35 cellular contexts compared by ENCODE assay signal in genomic region chr6:31438222-31438621, GRCh38. TPM values are rescaled to one million over a fixed set of nuclear protein-coding genes. Genes with fewer than 3 reads are reported as not detected.
DNase-seq lines count a peak whose midpoint lies in the region; ATAC-seq, FAIRE-seq and TF ChIP-seq lines count a peak whose summit lies in the region.
"Had no signal": no experiment of that assay in that cellular context is flagged by ENCODE, and none has a peak within 500 bp of the region (broad histone marks: within the 10 kb centered on the region; RNA-seq: fewer than 3 reads in every experiment).

No MANE protein-coding gene starts in this region.

- H3K9me1 ChIP-seq in K562 (ENCODE audit: control insufficient read depth, insufficient read depth, low read length) = no peaks in the 10 kb centered on the region

- no peak for TF ChIP-seq POLR2A in K562 (conservative IDR thresholded peaks at IDR 0.05)

- H3K4me3 ChIP-seq in HEK293 (ENCODE audit: low read depth, low read length) (no peak overlapping the region), K562 (no peak overlapping the region)
- H3K4me3 ChIP-seq: A549; BLaER1; BLaER1 treated with 17β-estradiol and CSF1 and Interleukin-3, amounts not matched to agents 10 nM and 100 nM had no signal

- no peaks in the 10 kb centered on the region for H3K36me3 ChIP-seq in HEK293 (ENCODE audit: control insufficient read depth in 2 of 2, insufficient read depth in 1 of 2, low read length in 2 of 2)
- H3K36me3 ChIP-seq in K562 (ENCODE audit: control insufficient read depth, insufficient read depth, low read length) = no peaks in the 10 kb centered on the region
- H3K36me3 ChIP-seq: BE2C, BLaER1 had no signal

- H3K79me2 ChIP-seq in K562 (ENCODE audit: control insufficient read depth, insufficient read depth, low read length) = no peaks in the 10 kb centered on the region

- no peak overlapping the region for H3K4me3 Mint-ChIP-seq in activated CD4-positive, alpha-beta T cell treated with anti-CD3 and anti-CD28 coated beads, Interleukin-2, amount 10 ng/mL, durations not matched to agents 24 days and 14 days
- no peak overlapping the region for H3K4me3 Mint-ChIP-seq in activated CD4-positive, alpha-beta T cell treated with anti-CD3 and anti-CD28 coated beads, Interleukin-2, amount 10 ng/mL, durations not matched to agents 7 days and 5 days
- H3K4me3 Mint-ChIP-seq: B cell; CD14-positive monocyte; CD4-positive, alpha-beta memory T cell; CD4-positive, alpha-beta T cell; CD4-positive, CD25-positive, alpha-beta regulatory T cell; CD8-positive, alpha-beta memory T cell; CD8-positive, alpha-beta T cell had no signal

- in situ Hi-C loops in K562 (cut with MboI) = no loop called here

- no peak overlapping the region for H3K27ac Mint-ChIP-seq in activated CD4-positive, alpha-beta T cell treated with anti-CD3 and anti-CD28 coated beads, Interleukin-2, amount 10 ng/mL, durations not matched to agents 24 days and 14 days
- no peak overlapping the region for H3K27ac Mint-ChIP-seq in activated CD4-positive, alpha-beta T cell treated with anti-CD3 and anti-CD28 coated beads, Interleukin-2, amount 10 ng/mL, durations not matched to agents 7 days and 5 days
- H3K27ac Mint-ChIP-seq: B cell; CD4-positive, alpha-beta memory T cell; CD4-positive, alpha-beta T cell; CD4-positive, CD25-positive, alpha-beta regulatory T cell; CD8-positive, alpha-beta memory T cell; CD8-positive, alpha-beta T cell had no signal

- H3K4me1 Mint-ChIP-seq in activated CD4-positive, alpha-beta T cell treated with anti-CD3 and anti-CD28 coated beads, Interleukin-2, amount 10 ng/mL, durations not matched to agents 24 days and 14 days = peaks cover 2% of the 10 kb centered on the region
- H3K4me1 Mint-ChIP-seq in activated CD4-positive, alpha-beta T cell treated with anti-CD3 and anti-CD28 coated beads, Interleukin-2, amount 10 ng/mL, durations not matched to agents 7 days and 5 days = peaks cover 4% of the 10 kb centered on the region

- intact Hi-C loops in activated CD4-positive, alpha-beta T cell treated with anti-CD3 and anti-CD28 coated beads, Interleukin-2, amount 10 ng/mL, durations not matched to agents 24 days and 14 days (cut with micrococcal nuclease) = no loop called here
- intact Hi-C loops in K562 (cut with micrococcal nuclease) = no loop called here

- DNase-seq in activated CD4-positive, alpha-beta T cell treated with anti-CD3 and anti-CD28 coated beads, Interleukin-2, amount 10 ng/mL, durations not matched to agents 24 days and 14 days = peak; percentile 21
- DNase-seq in activated CD4-positive, alpha-beta T cell treated with anti-CD3 and anti-CD28 coated beads, Interleukin-2, amount 10 ng/mL, durations not matched to agents 7 days and 5 days = no peak
- DNase-seq in K562 (ENCODE audit: extremely low read depth in 1 of 4, low spot score in 3 of 4) = no peak
- no peak for DNase-seq in UCSD-AML1 (lab: John Stamatoyannopoulos, UW; ENCODE audit: unreplicated experiment)
- DNase-seq: 8988T; ACHN; AML-193; BE2C; C1 segment of cervical spinal cord; Caco-2; Calu3; CD4-positive, alpha-beta memory T cell; CD4-positive, alpha-beta T cell; CD4-positive, CD25-positive, alpha-beta regulatory T cell; CD8-positive, alpha-beta memory T cell; CD8-positive, alpha-beta T cell; COR-L47; DMS 273 treated with DMSO at 0.1 percent for 48 hours; DMS153; DMS53; DMS79; DMS79 treated with DMSO at 0.1 percent for 48 hours; DND-41; EL had no signal

- H2AFZ ChIP-seq in K562 (ENCODE audit: low read depth, low read length) = no peak overlapping the region

- H4K20me1 ChIP-seq in K562 (replicated peaks; ENCODE audit: control insufficient read depth, insufficient read depth, low read length) = no peaks in the 10 kb centered on the region
- H4K20me1 ChIP-seq: BLaER1; BLaER1 treated with 17β-estradiol and CSF1 and Interleukin-3, amounts not matched to agents 10 nM and 100 nM had no signal

- H3K36me3 Mint-ChIP-seq in activated CD4-positive, alpha-beta T cell treated with anti-CD3 and anti-CD28 coated beads, Interleukin-2, amount 10 ng/mL, durations not matched to agents 24 days and 14 days (ENCODE audit: low read depth) = no peaks in the 10 kb centered on the region
- H3K36me3 Mint-ChIP-seq in activated CD4-positive, alpha-beta T cell treated with anti-CD3 and anti-CD28 coated beads, Interleukin-2, amount 10 ng/mL, durations not matched to agents 7 days and 5 days (ENCODE audit: low read depth) = peaks cover 2% of the 10 kb centered on the region
- H3K36me3 Mint-ChIP-seq: CD8-positive, alpha-beta T cell had no signal

- ATAC-seq in K562 (no peak), SK-N-SH treated with all-trans-retinoic acid at 6 μM for 48 hours (no peak)
- ATAC-seq: A549; CD8-positive, alpha-beta T cell had no signal

- 0% methylated on average over 2 of the region's 2 CpGs for WGBS in K562 (ENCODE audit: insufficient coverage, low coverage, missing lambda C conversion rate)

- H3K9ac ChIP-seq in K562 (ENCODE audit: insufficient read depth in 1 of 2, low read depth in 2 of 2, low read length in 2 of 2) = no peak overlapping the region
- H3K9ac ChIP-seq: BLaER1; BLaER1 treated with 17β-estradiol and CSF1 and Interleukin-3, amounts not matched to agents 10 nM and 100 nM had no signal

- H3K27ac ChIP-seq in HEK293 (ENCODE audit: extremely low read depth, low read depth, low read length) (no peak overlapping the region), K562 (ENCODE audit: extremely low read depth, low read depth, low read length) (no peak overlapping the region)
- H3K27ac ChIP-seq: 22Rv1; A549; BLaER1; BLaER1 treated with 17β-estradiol and CSF1 and Interleukin-3, amounts not matched to agents 10 nM and 100 nM; C4-2B had no signal

- H3K9me3 ChIP-seq in HEK293 (ENCODE audit: control insufficient read depth, insufficient read depth, low read depth, low read length) (no peaks in the 10 kb centered on the region), K562 (replicated peaks; ENCODE audit: control insufficient read depth, insufficient read depth, low read depth, low read length) (peaks cover 3% of the 10 kb centered on the region; the same call in 1 of the 2 replicates)

- no peak for TF ChIP-seq EP300 in K562 (IDR thresholded peaks at IDR 0.05; ENCODE audit: low read length)

- FAIRE-seq in K562 (lab: Jason Lieb, UNC) = no peak
- FAIRE-seq: A204.1, A549, D721Med had no signal

- CTCF ChIA-PET in activated CD4-positive, alpha-beta T cell treated with anti-CD3 and anti-CD28 coated beads, Interleukin-2, amount 10 ng/mL, durations not matched to agents 7 days and 5 days (lab: Charles Lee) = no interaction called here
- CTCF ChIA-PET in HEK293 (lab: Yijun Ruan, JAX) (interaction anchor here (0.7 to 2.8 kb wide), 2 partner anchors 34 to 39 kb away, joined by 4 to 25 read pairs; no protein-coding TSS in a partner anchor), K562 (lab: Yijun Ruan, JAX; ENCODE audit: low intra/inter-chr PET ratio) (no interaction called here)

- H3K9me3 Mint-ChIP-seq in activated CD4-positive, alpha-beta T cell treated with anti-CD3 and anti-CD28 coated beads, Interleukin-2, amount 10 ng/mL, durations not matched to agents 24 days and 14 days = peaks cover 21% of the 10 kb centered on the region
- peaks cover 11% of the 10 kb centered on the region for H3K9me3 Mint-ChIP-seq in activated CD4-positive, alpha-beta T cell treated with anti-CD3 and anti-CD28 coated beads, Interleukin-2, amount 10 ng/mL, durations not matched to agents 7 days and 5 days
- H3K9me3 Mint-ChIP-seq: CD4-positive, alpha-beta T cell had no signal

- POLR2A ChIA-PET in activated CD4-positive, alpha-beta T cell treated with anti-CD3 and anti-CD28 coated beads, Interleukin-2, amount 10 ng/mL, durations not matched to agents 7 days and 5 days (lab: Charles Lee) = no interaction called here
- POLR2A ChIA-PET in HEK293 (lab: Yijun Ruan, JAX) = no interaction called here
- POLR2A ChIA-PET in K562 (lab: Yijun Ruan, JAX) = no interaction called here

- no peak overlapping the region for H3K4me2 ChIP-seq in K562 (ENCODE audit: insufficient read depth, low read length)
- H3K4me2 ChIP-seq: A549; BLaER1; BLaER1 treated with 17β-estradiol and CSF1 and Interleukin-3, amounts not matched to agents 10 nM and 100 nM had no signal

- H3K27me3 ChIP-seq in K562 (ENCODE audit: control insufficient read depth in 2 of 2, insufficient read depth in 2 of 2, low read length in 2 of 2) = peaks cover 6 to 16% of the 10 kb centered on the region in 2 experiments
- H3K27me3 ChIP-seq: BLaER1; BLaER1 treated with 17β-estradiol and CSF1 and Interleukin-3, amounts not matched to agents 10 nM and 100 nM had no signal

- H3K27me3 Mint-ChIP-seq in activated CD4-positive, alpha-beta T cell treated with anti-CD3 and anti-CD28 coated beads, Interleukin-2, amount 10 ng/mL, durations not matched to agents 24 days and 14 days = peaks cover 63% of the 10 kb centered on the region
- peaks cover 59% of the 10 kb centered on the region for H3K27me3 Mint-ChIP-seq in activated CD4-positive, alpha-beta T cell treated with anti-CD3 and anti-CD28 coated beads, Interleukin-2, amount 10 ng/mL, durations not matched to agents 7 days and 5 days

- BruUV-seq in K562 (replicated peaks; lab: Mats Ljungman, UMichigan) = no TSS peak

- no peak for TF ChIP-seq RAD21 in K562 (CRISPR knock-in tag; conservative IDR thresholded peaks at IDR 0.05 in 1 of 2, IDR thresholded peaks at IDR 0.05 in 1 of 2)

- H3K4me1 ChIP-seq in HEK293 (ENCODE audit: control insufficient read depth, insufficient read depth, low read length) = no peaks in the 10 kb centered on the region
- peaks cover 0 to 6% of the 10 kb centered on the region in 2 experiments; a peak in 2 of 5 replicates for H3K4me1 ChIP-seq in K562 (replicated peaks in 1 of 2; ENCODE audit: control insufficient read depth in 2 of 2, insufficient read depth in 2 of 2, low read length in 2 of 2)
- H3K4me1 ChIP-seq: A549, BE2C had no signal

- TF ChIP-seq CTCF in HEK293 (tag by site-specific recombination; IDR thresholded peaks at IDR 0.05) = no peak
- TF ChIP-seq CTCF in K562 (IDR thresholded peaks at IDR 0.05 in 2 of 3, conservative IDR thresholded peaks at IDR 0.05 in 1 of 3; ENCODE audit: insufficient read depth in 2 of 3, low read depth in 1 of 3, low read length in 3 of 3) = no peak

RNA-seq across cellular contexts. Expression of gene MICA, which starts 34.8 kb away (rescaled TPM):
- 6.5 and 7.3 TPM in 2 replicates for total RNA-seq in activated CD4-positive, alpha-beta T cell treated with anti-CD3 and anti-CD28 coated beads, Interleukin-2, amount 10 ng/mL, durations not matched to agents 24 days and 14 days
- 10 to 100 TPM; 10.5 to 10.8 TPM for total RNA-seq in activated CD4-positive, alpha-beta T cell treated with anti-CD3 and anti-CD28 coated beads, Interleukin-2, amount 10 ng/mL, durations not matched to agents 7 days and 5 days
- total RNA-seq in K562 (2011; cell fraction: chromatin; rRNA removed; ENCODE audit: low replicate concordance) = 35.0 and 75.6 TPM in 2 replicates
- total RNA-seq in K562 (2011; cell fraction: nucleolus; rRNA removed) = 77.2 and 77.4 TPM in 2 replicates
- total RNA-seq in K562 (2011; cell fraction: nucleoplasm; rRNA removed) = 59.2 and 67.5 TPM in 2 replicates
- total RNA-seq in K562 (2014; rRNA removed) (22.0 and 25.4 TPM in 2 replicates), K562 (2014; rRNA removed; fragmentation: Illumina TruSeq; extraction: Trizol) (13.6 and 16.1 TPM in 2 replicates), K562 (2015; rRNA removed; fragmentation: Illumina TruSeq; extraction: Trizol) (16.1 and 16.7 TPM in 2 replicates), K562 (2021) (11.4 and 11.8 TPM in 2 replicates)
- polyA plus RNA-seq in K562 (2011; rRNA removed) (24.6 and 32.7 TPM in 2 replicates), K562 (2014; fragmentation: Illumina TruSeq; extraction: Trizol) (19.5 and 19.6 TPM in 2 replicates), K562 (2014; fragmentation: Nextera tagmentation; extraction: Ambion mirVana) (10 to 100 TPM; 13.5 to 18.0 TPM), K562 (2014; rRNA removed) (15.3 and 20.2 TPM in 2 replicates)
- polyA plus RNA-seq in K562 (2011; cell fraction: cytosol; rRNA removed) = 27.7 and 40.0 TPM in 2 replicates
- polyA plus RNA-seq in K562 (2011; cell fraction: nucleus; rRNA removed) = 50.2 and 51.7 TPM in 2 replicates
- polyA plus RNA-seq in K562 (2012) = 14.4 and 20.5 TPM in 2 replicates
- 26.3 and 28.2 TPM in 2 replicates for polyA minus RNA-seq in K562 (2011; rRNA and poly(A)+ RNA removed)
- 12.5 and 16.1 TPM in 2 replicates for polyA minus RNA-seq in K562 (2011; cell fraction: cytosol; rRNA and poly(A)+ RNA removed)
- polyA minus RNA-seq in K562 (2011; cell fraction: nucleus; rRNA and poly(A)+ RNA removed) = 8.2 and 14.7 TPM in 2 replicates

RNA-seq across cellular contexts. Expression of gene MICB, which starts 59.7 kb away (rescaled TPM):
- total RNA-seq in activated CD4-positive, alpha-beta T cell treated with anti-CD3 and anti-CD28 coated beads, Interleukin-2, amount 10 ng/mL, durations not matched to agents 24 days and 14 days = 32.8 and 35.5 TPM in 2 replicates
- 10 to 100 TPM; 54.2 to 55.7 TPM for total RNA-seq in activated CD4-positive, alpha-beta T cell treated with anti-CD3 and anti-CD28 coated beads, Interleukin-2, amount 10 ng/mL, durations not matched to agents 7 days and 5 days
- total RNA-seq in K562 (2011; cell fraction: chromatin; rRNA removed; ENCODE audit: low replicate concordance) = 34.9 and 52.1 TPM in 2 replicates
- total RNA-seq in K562 (2011; cell fraction: nucleolus; rRNA removed) = 45.0 and 45.7 TPM in 2 replicates
- 44.4 and 50.8 TPM in 2 replicates for total RNA-seq in K562 (2011; cell fraction: nucleoplasm; rRNA removed)
- total RNA-seq in K562 (2014; rRNA removed) (18.5 and 21.8 TPM in 2 replicates), K562 (2014; rRNA removed; fragmentation: Illumina TruSeq; extraction: Trizol) (16.5 and 18.8 TPM in 2 replicates), K562 (2015; rRNA removed; fragmentation: Illumina TruSeq; extraction: Trizol) (19.8 and 20.6 TPM in 2 replicates), K562 (2021) (21.0 and 23.2 TPM in 2 replicates)
- polyA plus RNA-seq in K562 (2011; rRNA removed) (25.0 and 32.6 TPM in 2 replicates), K562 (2014; fragmentation: Illumina TruSeq; extraction: Trizol) (27.7 and 34.5 TPM in 2 replicates), K562 (2014; fragmentation: Nextera tagmentation; extraction: Ambion mirVana) (10 to 100 TPM; 13.3 to 18.9 TPM), K562 (2014; rRNA removed) (21.5 and 24.0 TPM in 2 replicates)
- 32.5 and 47.5 TPM in 2 replicates for polyA plus RNA-seq in K562 (2011; cell fraction: cytosol; rRNA removed)
- polyA plus RNA-seq in K562 (2011; cell fraction: nucleus; rRNA removed) = 29.0 and 29.3 TPM in 2 replicates
- polyA plus RNA-seq in K562 (2012) = 16.5 and 30.9 TPM in 2 replicates
- 37.4 and 40.1 TPM in 2 replicates for polyA minus RNA-seq in K562 (2011; rRNA and poly(A)+ RNA removed)
- 21.2 and 28.8 TPM in 2 replicates for polyA minus RNA-seq in K562 (2011; cell fraction: cytosol; rRNA and poly(A)+ RNA removed)
- 6.1 and 9.4 TPM in 2 replicates for polyA minus RNA-seq in K562 (2011; cell fraction: nucleus; rRNA and poly(A)+ RNA removed)
